Comparison of ENCODE assay signal across 24 cellular contexts in genomic region chr17:53574038-53574437, GRCh38.
DNase-seq lines count a peak whose midpoint lies in the region; ATAC-seq, FAIRE-seq and TF ChIP-seq lines count a peak whose summit lies in the region.
"Had no signal": no experiment of that assay in that cellular context is flagged by ENCODE, and none has a peak within 500 bp of the region (broad histone marks: within the 10 kb centered on the region; RNA-seq: fewer than 3 reads in every experiment).

No MANE protein-coding gene starts in this region.

- H2AFZ ChIP-seq in HepG2 (ENCODE audit: low read length) (no peak overlapping the region), K562 (ENCODE audit: low read depth, low read length) (no peak overlapping the region)

- H3K9me3 ChIP-seq in HepG2 (ENCODE audit: low read length) (peaks cover 26% of the 10 kb centered on the region), right lobe of liver (no peaks in the 10 kb centered on the region), K562 (replicated peaks; ENCODE audit: control insufficient read depth, insufficient read depth, low read depth, low read length) (no peaks in the 10 kb centered on the region)
- H3K9me3 ChIP-seq: BE2C, BLaER1 had no signal

- H3K4me3 ChIP-seq in HepG2 (replicated peaks in 1 of 3; ENCODE audit: insufficient read depth in 1 of 3, low read depth in 2 of 3, low read length in 3 of 3) (no peak overlapping the region), right lobe of liver (no peak overlapping the region), K562 (no peak overlapping the region)
- H3K4me3 ChIP-seq: BLaER1, GM12878 had no signal

- CTCF ChIA-PET in HepG2 (lab: Yijun Ruan, JAX; ENCODE audit: low intra/inter-chr PET ratio, low total read pairs), result no interaction called here
- CTCF ChIA-PET in K562 (lab: Yijun Ruan, JAX; ENCODE audit: low intra/inter-chr PET ratio), result no interaction called here

- intact Hi-C loops in HepG2 (cut with micrococcal nuclease; ENCODE audit: unreplicated experiment), result no loop called here
- intact Hi-C loops in right lobe of liver (cut with DNase I), result no loop called here
- intact Hi-C loops in K562 (cut with micrococcal nuclease), result no loop called here

- no peak overlapping the region for H3K4me2 ChIP-seq in HepG2 (ENCODE audit: low read depth, low read length)
- H3K4me2 ChIP-seq in K562 (ENCODE audit: insufficient read depth, low read length), result no peak overlapping the region
- H3K4me2 ChIP-seq: BLaER1 had no signal

- no peaks in the 10 kb centered on the region for H3K9me1 ChIP-seq in K562 (ENCODE audit: control insufficient read depth, insufficient read depth, low read length)

- H3K36me3 ChIP-seq in HepG2 (replicated peaks in 1 of 2; ENCODE audit: control insufficient read depth in 1 of 2, insufficient read depth in 2 of 2, low read length in 2 of 2), result no peaks in the 10 kb centered on the region
- H3K36me3 ChIP-seq in right lobe of liver, result no peaks in the 10 kb centered on the region
- no peaks in the 10 kb centered on the region for H3K36me3 ChIP-seq in K562 (ENCODE audit: control insufficient read depth, insufficient read depth, low read length)
- H3K36me3 ChIP-seq: BE2C, BLaER1 had no signal

- DNase-seq in HepG2 (ENCODE audit: low spot score) (no peak), right lobe of liver (no peak), K562 (ENCODE audit: extremely low read depth in 1 of 4, low spot score in 3 of 4) (no peak)
- DNase-seq: ACHN; BE2C; C1 segment of cervical spinal cord; CD4-positive, alpha-beta memory T cell; CD4-positive, CD25-positive, alpha-beta regulatory T cell; CD8-positive, alpha-beta memory T cell; COR-L47; DMS 273 treated with DMSO at 0.1 percent for 48 hours; DMS153; DMS53; DMS79; DND-41; EL; GDM1 had no signal

- BruUV-seq in HepG2 (replicated peaks; lab: Mats Ljungman, UMichigan) (no TSS peak), K562 (replicated peaks; lab: Mats Ljungman, UMichigan) (no TSS peak)

- H4K20me1 ChIP-seq in HepG2 (ENCODE audit: insufficient read depth, low read length) (no peaks in the 10 kb centered on the region), K562 (replicated peaks; ENCODE audit: control insufficient read depth, insufficient read depth, low read length) (no peaks in the 10 kb centered on the region)
- H4K20me1 ChIP-seq: BLaER1 had no signal

- no peak for ATAC-seq in HepG2
- ATAC-seq in right lobe of liver, result no peak
- no peak for ATAC-seq in K562
- ATAC-seq in GM21360 (IDR thresholded peaks at IDR 0.05; ENCODE audit: unreplicated experiment), result no peak
- ATAC-seq in HG03039 (IDR thresholded peaks at IDR 0.05; ENCODE audit: unreplicated experiment), result no peak
- ATAC-seq: GM12878 had no signal

- POLR2A ChIA-PET in HepG2 (lab: Yijun Ruan, JAX), result no interaction called here
- POLR2A ChIA-PET in K562 (lab: Yijun Ruan, JAX), result no interaction called here

- H3K27ac ChIP-seq in HepG2 (ENCODE audit: extremely low read length, insufficient read depth, low read length), result no peak overlapping the region
- H3K27ac ChIP-seq in right lobe of liver, result no peak overlapping the region
- H3K27ac ChIP-seq in K562 (ENCODE audit: extremely low read depth, low read depth, low read length), result no peak overlapping the region
- H3K27ac ChIP-seq: 22Rv1, BLaER1 had no signal

- in situ Hi-C loops in HepG2 (cut with HindIII; ENCODE audit: extremely low pct_ligation_motif_present, low pct_unique_long_range_greater_than_20kb), result loop anchor here (25.0 kb wide), 1 partner anchor 88 kb away; no protein-coding TSS in a partner anchor
- in situ Hi-C loops in K562 (cut with MboI), result no loop called here

- WGBS in HepG2 (ENCODE audit: low lambda C conversion rate), result 24% methylated on average over 2 of the region's 2 CpGs
- 76% methylated on average over 2 of the region's 2 CpGs for WGBS in right lobe of liver (ENCODE audit: insufficient coverage, low coverage, low lambda C conversion rate, missing lambda C conversion rate)
- 45% methylated on average over 2 of the region's 2 CpGs for WGBS in K562 (ENCODE audit: insufficient coverage, low coverage, missing lambda C conversion rate)

- TF ChIP-seq CTCF in HepG2 (CRISPR knock-in tag; IDR thresholded peaks at IDR 0.05) (no peak), right lobe of liver (IDR thresholded peaks at IDR 0.05) (no peak), K562 (IDR thresholded peaks at IDR 0.05 in 2 of 3, conservative IDR thresholded peaks at IDR 0.05 in 1 of 3; ENCODE audit: insufficient read depth in 2 of 3, low read depth in 1 of 3, low read length in 3 of 3) (no peak)

- no peak for FAIRE-seq in HepG2 (lab: Jason Lieb, UNC)
- no peak for FAIRE-seq in K562 (lab: Jason Lieb, UNC)
- FAIRE-seq: GM12878, GM12892, GM18507 had no signal

- TF ChIP-seq RAD21 in HepG2 (CRISPR knock-in tag; IDR thresholded peaks at IDR 0.05) (no peak), K562 (CRISPR knock-in tag; conservative IDR thresholded peaks at IDR 0.05 in 1 of 2, IDR thresholded peaks at IDR 0.05 in 1 of 2) (no peak)

- no peak overlapping the region for H3K9ac ChIP-seq in HepG2 (ENCODE audit: insufficient read depth, low read depth, low read length)
- no peak overlapping the region for H3K9ac ChIP-seq in K562 (ENCODE audit: insufficient read depth in 1 of 2, low read depth in 2 of 2, low read length in 2 of 2)
- H3K9ac ChIP-seq: BLaER1 had no signal

- TF ChIP-seq POLR2A in HepG2 (IDR thresholded peaks at IDR 0.05; ENCODE audit: insufficient read depth in 1 of 2, low read depth in 2 of 2, low read length in 2 of 2) (no peak), right lobe of liver (IDR thresholded peaks at IDR 0.05) (no peak), K562 (conservative IDR thresholded peaks at IDR 0.05) (no peak)

- H3K79me2 ChIP-seq in HepG2 (ENCODE audit: insufficient read depth, low read length), result no peaks in the 10 kb centered on the region
- H3K79me2 ChIP-seq in K562 (ENCODE audit: control insufficient read depth, insufficient read depth, low read length), result no peaks in the 10 kb centered on the region

- H3K27me3 ChIP-seq in HepG2 (ENCODE audit: control insufficient read depth in 1 of 2, insufficient read depth in 2 of 2, low read length in 2 of 2) (no peaks in the 10 kb centered on the region; a peak in 1 of 5 replicates), right lobe of liver (no peaks in the 10 kb centered on the region), K562 (ENCODE audit: control insufficient read depth in 2 of 2, insufficient read depth in 2 of 2, low read length in 2 of 2) (no peaks in the 10 kb centered on the region)
- H3K27me3 ChIP-seq: BE2C, BLaER1 had no signal

- H3K4me1 ChIP-seq in HepG2 (ENCODE audit: insufficient read depth, low read length) (no peaks in the 10 kb centered on the region), right lobe of liver (no peaks in the 10 kb centered on the region), K562 (replicated peaks in 1 of 2; ENCODE audit: control insufficient read depth in 2 of 2, insufficient read depth in 2 of 2, low read length in 2 of 2) (no peaks in the 10 kb centered on the region)
- H3K4me1 ChIP-seq: BE2C, BLaER1 had no signal

- TF ChIP-seq EP300 in HepG2 (IDR thresholded peaks at IDR 0.05; ENCODE audit: low read depth in 2 of 2, low read length in 2 of 2) (no peak), HepG2 (CRISPR knock-in tag; IDR thresholded peaks at IDR 0.05; ENCODE audit: borderline replicate concordance) (no peak), K562 (IDR thresholded peaks at IDR 0.05; ENCODE audit: low read length) (no peak)

TF ChIP-seq in HepG2, 621 proteins besides CTCF, POLR2A, EP300 and RAD21:
- TF ChIP-seq MAFK (conservative IDR thresholded peaks at IDR 0.05 in 1 of 2, IDR thresholded peaks at IDR 0.05 in 1 of 2; ENCODE audit: low read length in 2 of 2) (peak; percentile 60 to 88), MXI1 (IDR thresholded peaks at IDR 0.05; ENCODE audit: borderline replicate concordance, low read depth, low read length) (no peak), MAFF (IDR thresholded peaks at IDR 0.05; ENCODE audit: low read depth, low read length) (peak; percentile 81)

TF ChIP-seq in K562, 482 proteins besides CTCF, POLR2A, EP300 and RAD21:
- TF ChIP-seq CLOCK (CRISPR knock-in tag; IDR thresholded peaks at IDR 0.05; ENCODE audit: borderline replicate concordance), result no peak
- TF ChIP-seq ZNF316 (IDR thresholded peaks at IDR 0.05), result peak; percentile 65
- TF ChIP-seq C11orf30 (IDR thresholded peaks at IDR 0.05; ENCODE audit: low read depth), result peak; percentile 29; the same call in 1 of the 2 replicates
- TF ChIP-seq MAFK (IDR thresholded peaks at IDR 0.05; ENCODE audit: low read length), result peak; percentile 33; the same call in 1 of the 2 replicates
- no peak for TF ChIP-seq RFX5 (IDR thresholded peaks at IDR 0.05; ENCODE audit: low read depth, low read length)
- no peak for TF ChIP-seq TRIM28 (IDR thresholded peaks at IDR 0.05)

Comparison
In these comparisons a context has a peak if more than half of its experiments do, and no peak if none do; other contexts are left out.
1. Of the 241 proteins assayed by ChIP-seq in both HepG2 and K562: peak only in HepG2: MAFF; only in K562: none; in both: MAFK; in neither: 239.